19 cellular contexts compared by ENCODE assay signal in the genomic region with DNA sequence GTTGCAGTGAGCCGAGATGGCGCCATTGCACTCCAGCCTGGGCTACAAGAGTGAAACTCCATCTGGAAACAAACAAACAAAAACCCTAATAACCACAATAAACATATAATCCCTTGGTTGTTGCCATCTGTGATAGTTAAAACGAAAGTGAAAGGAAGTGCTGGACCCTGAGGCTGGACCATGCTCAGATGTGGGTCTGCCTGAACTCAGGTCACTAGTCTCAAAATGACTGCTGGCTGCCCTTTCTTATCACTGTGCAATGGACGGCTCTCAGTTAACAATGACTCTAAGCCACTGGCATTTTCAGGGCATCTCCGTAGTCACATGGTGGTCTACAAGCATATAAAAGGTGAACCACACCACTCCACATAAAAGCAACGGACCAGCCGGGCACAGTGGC.
"Had no signal": no experiment of that assay in that cellular context is flagged by ENCODE, and none has a peak within 500 bp of the region (broad histone marks: within the 10 kb centered on the region; RNA-seq: fewer than 3 reads in every experiment).

No MANE protein-coding gene starts in this region.

- H3K36me3 ChIP-seq: thoracic aorta had no signal

- H3K4me1 Mint-ChIP-seq: central memory CD8-positive, alpha-beta T cell; stimulated activated naive CD8-positive, alpha-beta T cell treated with anti-CD3 and anti-CD28 coated beads, Interleukin-15, amount 100 ng/mL, for 72 hours had no signal

- H3K9me3 ChIP-seq: body of pancreas, psoas muscle, thoracic aorta had no signal

- H3K4me1 ChIP-seq: body of pancreas, psoas muscle had no signal

- H3K9me3 Mint-ChIP-seq: activated naive CD4-positive, alpha-beta T cell treated with anti-CD3 and anti-CD28 coated beads, Interleukin-2, amount 50 U/mL, for 72 hours; activated T-cell treated with anti-CD3 and anti-CD28 coated beads, Interleukin-2, amount 50 U/mL, for 24 hours; central memory CD8-positive, alpha-beta T cell; stimulated activated naive CD8-positive, alpha-beta T cell treated with anti-CD3 and anti-CD28 coated beads, Interleukin-15, amount 100 ng/mL, for 72 hours had no signal

- H3K4me3 ChIP-seq: body of pancreas, psoas muscle, thoracic aorta had no signal

- FAIRE-seq: urothelium cell line had no signal

- DNase-seq: activated CD8-positive, alpha-beta memory T cell treated with anti-CD3 and anti-CD28 coated beads, Interleukin-2, amount 10 ng/mL, durations not matched to agents 7 days and 5 days; activated effector memory CD4-positive, alpha-beta T cell treated with anti-CD3 and anti-CD28 coated beads, Interleukin-2, amount 50 U/mL, for 16 hours; activated T-cell treated with anti-CD3 and anti-CD28 coated beads, Interleukin-2, amount 50 U/mL, for 24 hours; amniotic stem cell; body of pancreas; cortex of kidney; hypothalamus; left cardiac atrium; mammary epithelial cell; nephron progenitor cell; psoas muscle; stimulated activated CD4-positive, alpha-beta T cell treated with anti-CD3 and anti-CD28 coated beads, Interleukin-2, amount 100 ng/mL, for 48 hours; stimulated activated naive CD8-positive, alpha-beta T cell treated with anti-CD3 and anti-CD28 coated beads, Interleukin-15, amount 100 ng/mL, for 72 hours had no signal

- H3K4me3 Mint-ChIP-seq: activated CD8-positive, alpha-beta memory T cell treated with anti-CD3 and anti-CD28 coated beads, Interleukin-2, amount 10 ng/mL, durations not matched to agents 7 days and 5 days; activated T-cell treated with anti-CD3 and anti-CD28 coated beads, Interleukin-2, amount 50 U/mL, for 24 hours; central memory CD8-positive, alpha-beta T cell; nephron progenitor cell; stimulated activated naive CD8-positive, alpha-beta T cell treated with anti-CD3 and anti-CD28 coated beads, Interleukin-15, amount 100 ng/mL, for 72 hours had no signal

- ATAC-seq: activated CD4-positive, CD25-positive, alpha-beta regulatory T cell treated with anti-CD3 and anti-CD28 coated beads, Interleukin-2, amount 50 U/mL, for 24 hours; activated CD8-positive, alpha-beta memory T cell treated with anti-CD3 and anti-CD28 coated beads, Interleukin-2, amount 10 ng/mL, durations not matched to agents 7 days and 5 days; activated naive CD4-positive, alpha-beta T cell treated with anti-CD3 and anti-CD28 coated beads, Interleukin-2, amount 50 U/mL, for 72 hours; body of pancreas; left cardiac atrium; psoas muscle; sciatic nerve; stimulated activated naive CD8-positive, alpha-beta T cell treated with anti-CD3 and anti-CD28 coated beads, Interleukin-15, amount 100 ng/mL, for 72 hours had no signal

- H3K27me3 Mint-ChIP-seq: activated CD8-positive, alpha-beta memory T cell treated with anti-CD3 and anti-CD28 coated beads, Interleukin-2, amount 10 ng/mL, durations not matched to agents 7 days and 5 days; stimulated activated naive CD8-positive, alpha-beta T cell treated with anti-CD3 and anti-CD28 coated beads, Interleukin-15, amount 100 ng/mL, for 72 hours had no signal

- H3K27ac ChIP-seq: body of pancreas, psoas muscle, thoracic aorta had no signal

- H3K27me3 ChIP-seq: body of pancreas had no signal

- H3K36me3 Mint-ChIP-seq: activated CD8-positive, alpha-beta memory T cell treated with anti-CD3 and anti-CD28 coated beads, Interleukin-2, amount 10 ng/mL, durations not matched to agents 7 days and 5 days had no signal

- H3K27ac Mint-ChIP-seq: activated CD8-positive, alpha-beta memory T cell treated with anti-CD3 and anti-CD28 coated beads, Interleukin-2, amount 10 ng/mL, durations not matched to agents 7 days and 5 days; activated naive CD4-positive, alpha-beta T cell treated with anti-CD3 and anti-CD28 coated beads, Interleukin-2, amount 50 U/mL, for 72 hours; activated T-cell treated with anti-CD3 and anti-CD28 coated beads, Interleukin-2, amount 50 U/mL, for 24 hours; nephron progenitor cell had no signal
